8 cellular contexts compared by ENCODE assay signal in the genomic region with DNA sequence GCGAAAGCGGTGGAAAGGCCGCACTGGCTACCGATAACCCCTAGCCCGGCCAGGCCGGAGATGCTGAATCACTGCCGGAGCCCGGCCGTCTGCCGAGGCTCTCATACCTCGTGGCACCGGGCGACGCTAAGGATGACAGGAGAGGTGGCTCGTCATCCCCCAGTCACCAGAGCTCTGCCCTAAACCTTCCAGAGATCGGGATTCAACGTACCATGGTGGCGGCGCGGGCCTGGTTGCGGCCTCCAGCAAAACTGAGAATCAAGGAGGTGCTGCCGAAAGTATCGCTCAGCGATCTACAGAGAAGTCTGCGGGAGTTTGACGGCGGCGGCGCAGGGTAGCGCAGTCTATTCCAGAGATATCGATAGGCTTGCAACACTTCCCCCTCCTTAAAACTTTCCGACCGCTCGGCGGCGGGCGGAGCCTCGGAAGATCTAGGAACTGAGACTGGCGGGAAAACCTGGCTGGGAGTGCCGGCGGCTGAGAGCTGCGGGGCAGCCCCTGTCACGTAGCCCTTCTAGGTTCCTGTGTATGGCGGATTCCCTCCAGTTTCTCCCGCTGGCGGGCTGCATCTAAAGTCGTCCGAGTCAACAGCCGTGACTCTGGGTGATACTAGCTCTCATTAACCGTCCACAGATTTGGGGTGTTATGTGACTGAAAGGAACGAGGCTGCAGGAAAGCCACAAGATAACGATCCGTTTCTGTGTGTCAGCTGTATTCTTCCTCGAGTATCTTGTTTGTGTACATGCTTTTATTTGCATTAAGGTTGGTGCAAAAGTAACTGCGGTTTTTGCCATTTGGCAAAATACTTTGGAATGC. TPM values are rescaled to one million over a fixed set of nuclear protein-coding genes. Genes with fewer than 3 reads are reported as not detected.
DNase-seq lines count a peak whose midpoint lies in the region; ATAC-seq and TF ChIP-seq lines count a peak whose summit lies in the region.

Gene PSMA1 (minus strand): TSS at position 301 of the 816 bp plus-strand sequence. CDS start 87 bp downstream, at position 214.

- H3K9me3 Mint-ChIP-seq in activated B cell treated with CpG ODN at 0.5 μM for 24 hours, result no peaks in the 10 kb centered on the region

- intact Hi-C loops in activated B cell treated with CpG ODN at 0.5 μM for 24 hours (cut with micrococcal nuclease), result loop anchor here (1.0 to 5.0 kb wide), 11 partner anchors 17 to 1057 kb away; partner anchors contain the start of genes BTBD10, COPB1 and FAR1

- H3K4me1 Mint-ChIP-seq in activated B cell treated with CpG ODN at 0.5 μM for 24 hours, result peaks cover 27% of the 10 kb centered on the region

- DNase-seq in AG08396 (ENCODE audit: low spot score) (peak; percentile 89), NCI-H345 (lab: John Stamatoyannopoulos, UW) (peak; percentile 97), activated B cell treated with CpG ODN at 0.5 μM for 24 hours (peak; percentile 82), caudate nucleus (lab: John Stamatoyannopoulos, UW) (peak; percentile 50 to 97 (median 89)), iris pigment epithelial cell (ENCODE audit: low read depth) (peak; percentile 98)
- peak; percentile 87 to 91 for DNase-seq in stimulated activated CD4-positive, alpha-beta T cell treated with anti-CD3 and anti-CD28 coated beads, Interleukin-12 subunit alpha, Interleukin-12 subunit beta, amount 100 ng/mL, for 24 hours (ENCODE audit: low read depth in 2 of 2)

- POLR2A ChIA-PET in activated B cell treated with CpG ODN at 0.5 μM for 24 hours (lab: Charles Lee), result interaction anchor here (0.7 to 3.8 kb wide), 9 partner anchors 20 to 386 kb away, joined by 3 to 34 read pairs (median 4); partner anchors contain the start of genes COPB1 and CYP2R1

- H3K27me3 Mint-ChIP-seq in activated B cell treated with CpG ODN at 0.5 μM for 24 hours, result no peaks in the 10 kb centered on the region

- in situ Hi-C loops in GM18951 (cut with MboI; ENCODE audit: low sequenced_read_pairs, unreplicated experiment), result no loop called here

- peak within 1 kb of the TSS; percentile 95 for H3K27ac Mint-ChIP-seq in activated B cell treated with CpG ODN at 0.5 μM for 24 hours

- peaks cover 34% of the 10 kb centered on the region for H3K36me3 Mint-ChIP-seq in activated B cell treated with CpG ODN at 0.5 μM for 24 hours (ENCODE audit: low read depth)

- TF ChIP-seq POLR2A in GM18951 (IDR thresholded peaks at IDR 0.05; ENCODE audit: extremely low read depth, insufficient read depth, insufficient read length), result peak; percentile 88

- peak within 1 kb of the TSS; percentile 50 for H3K27ac ChIP-seq in caudate nucleus (ENCODE audit: low read depth, low read length)

- TF ChIP-seq CTCF in activated B cell treated with CpG ODN at 0.5 μM for 24 hours (IDR thresholded peaks at IDR 0.05), result no peak

- CTCF ChIA-PET in activated B cell treated with CpG ODN at 0.5 μM for 24 hours (lab: Charles Lee), result interaction anchor here (0.8 to 2.4 kb wide), 3 partner anchors 17 to 387 kb away, joined by 3 to 14 read pairs (median 3); partner anchors contain the start of gene CYP2R1

- peak within 1 kb of the TSS; percentile 96 for H3K4me3 Mint-ChIP-seq in activated B cell treated with CpG ODN at 0.5 μM for 24 hours

- ATAC-seq in HG03196 (IDR thresholded peaks at IDR 0.05; ENCODE audit: unreplicated experiment) (peak; percentile 93), activated B cell treated with CpG ODN at 0.5 μM for 24 hours (ENCODE audit: low read depth) (peak; percentile 91)

RNA-seq across cellular contexts. Expression of gene PSMA1, which starts in this region (rescaled TPM):
- total RNA-seq in activated B cell treated with CpG ODN at 0.5 μM for 24 hours, result 184 and 198 TPM in 2 replicates

Comparison
In these comparisons a context has a peak if more than half of its experiments do, and no peak if none do; other contexts are left out.
1. Peak in every context shown above with its lines: DNase-seq, ATAC-seq and H3K27ac ChIP-seq.